Comparison of ENCODE assay signal across 14 cellular contexts in the genomic region with DNA sequence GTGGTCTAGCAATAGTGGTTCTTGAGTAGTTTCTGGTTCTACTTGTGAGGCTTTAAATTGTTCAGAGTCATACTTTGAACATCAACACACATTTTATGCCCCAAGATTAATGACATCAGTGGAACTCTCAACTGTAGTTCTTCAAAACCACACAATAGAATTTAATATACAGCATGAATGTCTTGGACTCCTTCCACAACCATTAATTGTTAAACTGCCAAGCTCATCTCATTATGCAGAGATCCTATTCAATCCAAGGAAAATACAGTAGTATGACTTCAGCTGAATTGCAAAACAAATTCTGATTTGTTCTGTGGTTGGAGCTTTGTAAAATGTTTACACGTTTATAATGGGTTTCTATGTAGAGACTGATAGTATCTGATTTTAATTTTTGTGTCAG.
DNase-seq lines count a peak whose midpoint lies in the region; ATAC-seq and TF ChIP-seq lines count a peak whose summit lies in the region.
"Had no signal": no experiment of that assay in that cellular context is flagged by ENCODE, and none has a peak within 500 bp of the region (broad histone marks: within the 10 kb centered on the region; RNA-seq: fewer than 3 reads in every experiment).

No MANE protein-coding gene starts in this region.

- peak; percentile 88 for DNase-seq in AG10803 (ENCODE audit: low read depth)
- peak; percentile 93 for DNase-seq in GM04504 (ENCODE audit: low read depth)
- DNase-seq in activated CD8-positive, alpha-beta T cell treated with anti-CD3 and anti-CD28 coated beads, Interleukin-2, amount 10 ng/mL, durations not matched to agents 7 days and 5 days: no peak
- peak; percentile 46 for DNase-seq in fibroblast of pulmonary artery (ENCODE audit: low read depth)
- no peak for DNase-seq in HPDE6-E6E7 (ENCODE audit: extremely low spot score)
- no peak for DNase-seq in NCI-H526 treated with DMSO at 0.1 percent for 48 hours (lab: John Stamatoyannopoulos, UW)
- DNase-seq: immature natural killer cell, Karpas-422, NCI-H2029, right cardiac atrium, SJCRH30 had no signal

- no peak for TF ChIP-seq CTCF in AG10803 (conservative IDR thresholded peaks at IDR 0.05; ENCODE audit: low read length)
- no peak for TF ChIP-seq CTCF in fibroblast of pulmonary artery (IDR thresholded peaks at IDR 0.05; ENCODE audit: low read length, missing control alignments)

- H3K27ac Mint-ChIP-seq in activated CD8-positive, alpha-beta T cell treated with anti-CD3 and anti-CD28 coated beads, Interleukin-2, amount 10 ng/mL, durations not matched to agents 7 days and 5 days: peak overlapping the region; percentile 71

- H3K36me3 Mint-ChIP-seq in activated CD8-positive, alpha-beta T cell treated with anti-CD3 and anti-CD28 coated beads, Interleukin-2, amount 10 ng/mL, durations not matched to agents 7 days and 5 days (ENCODE audit: low read depth): peaks cover 43% of the 10 kb centered on the region

- CTCF ChIA-PET in activated CD8-positive, alpha-beta T cell treated with anti-CD3 and anti-CD28 coated beads, Interleukin-2, amount 10 ng/mL, durations not matched to agents 7 days and 5 days (lab: Charles Lee): interaction anchor here (0.6 to 2.3 kb wide), 4 partner anchors 21 to 235 kb away, joined by 3 to 7 read pairs (median 6); a partner anchor contains a TSS

- no peaks in the 10 kb centered on the region for H3K27me3 Mint-ChIP-seq in activated CD8-positive, alpha-beta T cell treated with anti-CD3 and anti-CD28 coated beads, Interleukin-2, amount 10 ng/mL, durations not matched to agents 7 days and 5 days (ENCODE audit: low read depth)
- H3K27me3 Mint-ChIP-seq: CD8-positive, alpha-beta memory T cell had no signal

- no peak overlapping the region for H3K4me3 Mint-ChIP-seq in activated CD8-positive, alpha-beta T cell treated with anti-CD3 and anti-CD28 coated beads, Interleukin-2, amount 10 ng/mL, durations not matched to agents 7 days and 5 days

- ATAC-seq in activated CD8-positive, alpha-beta T cell treated with anti-CD3 and anti-CD28 coated beads, Interleukin-2, amount 10 ng/mL, durations not matched to agents 7 days and 5 days: no peak
- ATAC-seq in activated CD4-positive, CD25-positive, alpha-beta regulatory T cell treated with anti-CD3 and anti-CD28 coated beads, Interleukin-2, amount 50 U/mL, for 24 hours: no peak
- no peak for ATAC-seq in HG03159 (IDR thresholded peaks at IDR 0.05; ENCODE audit: unreplicated experiment)
- ATAC-seq: right cardiac atrium had no signal

- POLR2A ChIA-PET in activated CD8-positive, alpha-beta T cell treated with anti-CD3 and anti-CD28 coated beads, Interleukin-2, amount 10 ng/mL, durations not matched to agents 7 days and 5 days (lab: Charles Lee): interaction anchor here (0.6 kb wide), 1 partner anchor 91 kb away, joined by 4 read pairs; no protein-coding TSS in a partner anchor

- peaks cover 33% of the 10 kb centered on the region for H3K4me1 Mint-ChIP-seq in activated CD8-positive, alpha-beta T cell treated with anti-CD3 and anti-CD28 coated beads, Interleukin-2, amount 10 ng/mL, durations not matched to agents 7 days and 5 days (ENCODE audit: low read depth)

- H3K9me3 Mint-ChIP-seq in activated CD8-positive, alpha-beta T cell treated with anti-CD3 and anti-CD28 coated beads, Interleukin-2, amount 10 ng/mL, durations not matched to agents 7 days and 5 days (ENCODE audit: insufficient read depth): peaks cover 16% of the 10 kb centered on the region

- H3K4me3 ChIP-seq in AG10803 (ENCODE audit: low read length) (no peak overlapping the region), fibroblast of pulmonary artery (replicated peaks; ENCODE audit: low read depth, low read length) (no peak overlapping the region)
- H3K4me3 ChIP-seq: SJCRH30 had no signal

Comparison
In these comparisons a context has a peak if more than half of its experiments do, and no peak if none do; other contexts are left out.
1. DNase-seq: peak in AG10803 (single experiment), GM04504 (single experiment) and fibroblast of pulmonary artery (single experiment); none in activated CD8-positive, alpha-beta T cell treated with anti-CD3 and anti-CD28 coated beads, Interleukin-2, amount 10 ng/mL, durations not matched to agents 7 days and 5 days (single experiment), HPDE6-E6E7 (single experiment) and NCI-H526 treated with DMSO at 0.1 percent for 48 hours (single experiment).